In genomic region chr17:81035389-81036127, GRCh38 we compare ENCODE assay signal across 8 cellular contexts. TPM values are rescaled to one million over a fixed set of nuclear protein-coding genes. Genes with fewer than 3 reads are reported as not detected.
A peak's percentile ranks its signal among the peaks of the same experiment; 100 is the strongest.
DNase-seq lines count a peak whose midpoint lies in the region; ATAC-seq and TF ChIP-seq lines count a peak whose summit lies in the region.

No MANE protein-coding gene starts in this region.

- H3K9me3 ChIP-seq in SK-N-SH: no peaks in the 10 kb centered on the region
- H3K9me3 ChIP-seq in HUES6 (ENCODE audit: control insufficient read depth, insufficient read depth, low read depth, low read length): no peaks in the 10 kb centered on the region
- H3K9me3 ChIP-seq in right lobe of liver: no peaks in the 10 kb centered on the region
- no peaks in the 10 kb centered on the region for H3K9me3 ChIP-seq in thyroid gland

- peak overlapping the region; percentile 82 for H3K4me3 Mint-ChIP-seq in MCF 10A (ENCODE audit: unreplicated experiment)

- BruUV-seq in MCF 10A (replicated peaks; lab: Mats Ljungman, UMichigan): no TSS peak

- no peaks in the 10 kb centered on the region for H3K27me3 Mint-ChIP-seq in MCF 10A (ENCODE audit: insufficient read depth, unreplicated experiment)

- H3K79me2 ChIP-seq in SK-N-SH (ENCODE audit: insufficient read depth): peaks cover 31% of the 10 kb centered on the region

- TF ChIP-seq CTCF in SK-N-SH (IDR thresholded peaks at IDR 0.05) (no peak), MCF 10A (IDR thresholded peaks at IDR 0.05; ENCODE audit: unreplicated experiment) (no peak), right lobe of liver (IDR thresholded peaks at IDR 0.05) (no peak), thyroid gland (IDR thresholded peaks at IDR 0.05) (no peak)

- peak overlapping the region; percentile 79 for H3K27ac Mint-ChIP-seq in MCF 10A (ENCODE audit: low read depth, unreplicated experiment)

- H3K9ac ChIP-seq in SK-N-SH (peak overlapping the region; percentile 53; the same call in 1 of the 2 replicates), HUES6 (ENCODE audit: low read length) (peak overlapping the region; percentile 72)

- no peak for TF ChIP-seq POLR2A in right lobe of liver (IDR thresholded peaks at IDR 0.05)
- TF ChIP-seq POLR2A in thyroid gland (IDR thresholded peaks at IDR 0.05): no peak

- H3K27me3 ChIP-seq in SK-N-SH (ENCODE audit: insufficient read depth) (no peaks in the 10 kb centered on the region), HUES6 (ENCODE audit: control insufficient read depth, insufficient read depth, low read length) (peaks cover 27% of the 10 kb centered on the region), right lobe of liver (no peaks in the 10 kb centered on the region), thyroid gland (no peaks in the 10 kb centered on the region)

- H3K4me1 Mint-ChIP-seq in MCF 10A (ENCODE audit: insufficient read depth, unreplicated experiment): peaks cover 42% of the 10 kb centered on the region

- TF ChIP-seq EP300 in SK-N-SH (IDR thresholded peaks at IDR 0.05; ENCODE audit: borderline replicate concordance in 1 of 2, low read depth in 1 of 2, low read length in 1 of 2): no peak

- peak overlapping the region; percentile 83 for H3K4me2 ChIP-seq in SK-N-SH

- CTCF ChIA-PET in SK-N-SH (lab: Yijun Ruan, JAX): interaction anchor here (0.8 to 19.0 kb wide), 9 partner anchors 14 to 80 kb away, joined by 3 to 668 read pairs (median 8); no protein-coding TSS in a partner anchor
- CTCF ChIA-PET in MCF 10A (lab: Yijun Ruan, JAX): interaction anchor here (0.7 to 1.3 kb wide), 2 partner anchors 15 to 63 kb away, joined by 3 read pairs; no protein-coding TSS in a partner anchor

- H3K36me3 ChIP-seq in SK-N-SH (replicated peaks in 1 of 2; ENCODE audit: control insufficient read depth in 1 of 2, insufficient read depth in 2 of 2, low read length in 1 of 2): peaks cover 0 to 10% of the 10 kb centered on the region in 2 experiments
- no peaks in the 10 kb centered on the region for H3K36me3 ChIP-seq in HUES6 (ENCODE audit: control insufficient read depth, insufficient read depth, low read length)
- H3K36me3 ChIP-seq in right lobe of liver: no peaks in the 10 kb centered on the region
- no peaks in the 10 kb centered on the region for H3K36me3 ChIP-seq in thyroid gland

- H3K4me3 ChIP-seq in SK-N-SH (ENCODE audit: low read depth in 2 of 2, low read length in 1 of 2) (peak overlapping the region; percentile 66 to 79), HUES6 (ENCODE audit: low read depth, low read length) (peak overlapping the region; percentile 86), right lobe of liver (peak overlapping the region; percentile 47 to 85 (median 73)), thyroid gland (replicated peaks in 1 of 3) (peak overlapping the region in 2 of 3 donors; percentile 12 to 68)

- TF ChIP-seq RAD21 in SK-N-SH (IDR thresholded peaks at IDR 0.05; ENCODE audit: low read length): no peak

- H4K20me1 ChIP-seq in SK-N-SH (ENCODE audit: insufficient read depth): peaks cover 40% of the 10 kb centered on the region

- ATAC-seq in SK-N-SH treated with all-trans-retinoic acid at 6 μM for 48 hours (no peak), right lobe of liver (no peak), GM18870 (IDR thresholded peaks at IDR 0.05; ENCODE audit: unreplicated experiment) (no peak)

- H2AFZ ChIP-seq in SK-N-SH (ENCODE audit: low read depth): no peak overlapping the region

- peaks cover 11 to 58% of the 10 kb centered on the region in 2 experiments; a peak in 3 of 4 replicates for H3K4me1 ChIP-seq in SK-N-SH (ENCODE audit: control insufficient read depth in 1 of 2, insufficient read depth in 2 of 2, low read depth in 1 of 2, low read length in 1 of 2)
- H3K4me1 ChIP-seq in HUES6 (ENCODE audit: control insufficient read depth, insufficient read depth, low read length): peaks cover 28% of the 10 kb centered on the region
- peaks cover 0 to 68% (median 34%) of the 10 kb centered on the region in 4 donors for H3K4me1 ChIP-seq in right lobe of liver
- peaks cover 49 to 60% of the 10 kb centered on the region in 2 donors for H3K4me1 ChIP-seq in thyroid gland

- intact Hi-C loops in MCF 10A (cut with micrococcal nuclease) (loop anchor here (1.0 to 2.0 kb wide), 2 partner anchors 15 to 60 kb away; no protein-coding TSS in a partner anchor), right lobe of liver (cut with DNase I) (no loop called here), thyroid gland (cut with DNase I) (loop anchor here (10.0 kb wide), 1 partner anchor 189 kb away; the partner anchor contains the start of gene CEP131)

- H3K9me3 Mint-ChIP-seq in MCF 10A (ENCODE audit: unreplicated experiment): no peaks in the 10 kb centered on the region

- 53% methylated on average over 29 of the region's 80 CpGs for WGBS in SK-N-SH (ENCODE audit: low lambda C conversion rate)
- WGBS in right lobe of liver (ENCODE audit: insufficient coverage, low coverage, low lambda C conversion rate, missing lambda C conversion rate): 5% methylated on average over 4 of the region's 80 CpGs
- 14 to 45% methylated on average over 9 to 30 of the region's 80 CpGs for WGBS in thyroid gland, 2 donors

- POLR2A ChIA-PET in SK-N-SH (lab: Yijun Ruan, JAX) (interaction anchor here (0.8 to 1.4 kb wide), 2 partner anchors 10 to 40 kb away, joined by 3 to 4 read pairs; no protein-coding TSS in a partner anchor), MCF 10A (lab: Yijun Ruan, JAX) (interaction anchor here (0.8 to 8.2 kb wide), 10 partner anchors 9 to 203 kb away, joined by 3 to 60 read pairs (median 6); partner anchors contain the start of genes NDUFAF8 and TEPSIN)

- H3K9me2 ChIP-seq in SK-N-SH: no peaks in the 10 kb centered on the region

- H3F3A ChIP-seq in SK-N-SH (replicated peaks; ENCODE audit: insufficient read depth): peaks cover 9% of the 10 kb centered on the region

- peaks cover 34% of the 10 kb centered on the region for H3K36me3 Mint-ChIP-seq in MCF 10A (ENCODE audit: insufficient read depth, unreplicated experiment)

- DNase-seq in SK-N-SH (no peak), MCF 10A (ENCODE audit: unreplicated experiment) (peak; percentile 34), right lobe of liver (peak in 2 of 3 donors; percentile 52 to 68), thyroid gland (peak in 1 of 2 donors; percentile 44)
- DNase-seq in activated effector memory CD4-positive, alpha-beta T cell treated with Interleukin-2 at 50 U/mL for 16 hours: no peak

- peak overlapping the region in 1 of 2 experiments; percentile 75; a peak in 1 of 4 replicates for H3K27ac ChIP-seq in SK-N-SH (ENCODE audit: low read depth in 2 of 2, low read length in 1 of 2)
- H3K27ac ChIP-seq in HUES6 (ENCODE audit: low read depth, low read length): no peak overlapping the region
- H3K27ac ChIP-seq in right lobe of liver: peak overlapping the region; percentile 43 to 82 (median 72)
- peak overlapping the region in 2 of 3 donors; percentile 85 to 86 for H3K27ac ChIP-seq in thyroid gland

TF ChIP-seq in SK-N-SH, 30 proteins besides CTCF, POLR2A, EP300 and RAD21:
- peak; percentile 66 for TF ChIP-seq MXI1 (IDR thresholded peaks at IDR 0.05; ENCODE audit: low read depth, low read length)
- TF ChIP-seq YY1 (IDR thresholded peaks at IDR 0.05; ENCODE audit: low read depth): no peak
- TF ChIP-seq MEF2A (IDR thresholded peaks at IDR 0.05; ENCODE audit: borderline replicate concordance, low read depth): no peak
- TF ChIP-seq TCF12 (IDR thresholded peaks at IDR 0.05): no peak
- TF ChIP-seq PBX3 (IDR thresholded peaks at IDR 0.05): no peak

TF ChIP-seq in SK-N-SH treated with all-trans-retinoic acid at 6 μM for 48 hours, 23 proteins besides CTCF, POLR2A, EP300 and RAD21 (continues in another document):
- TF ChIP-seq ZNF8 (CRISPR knock-in tag; IDR thresholded peaks at IDR 0.05) (no peak), POU6F1 (CRISPR knock-in tag; IDR thresholded peaks at IDR 0.05; ENCODE audit: borderline replicate concordance, low read depth) (no peak), GLIS3 (CRISPR knock-in tag; IDR thresholded peaks at IDR 0.05) (no peak), CREB5 (CRISPR knock-in tag; IDR thresholded peaks at IDR 0.05; ENCODE audit: low read depth) (no peak), SNAI2 (CRISPR knock-in tag; IDR thresholded peaks at IDR 0.05) (no peak), ISL1 (CRISPR knock-in tag; IDR thresholded peaks at IDR 0.05) (no peak), TOX (CRISPR knock-in tag; IDR thresholded peaks at IDR 0.05; ENCODE audit: borderline replicate concordance) (no peak), CSDC2 (CRISPR knock-in tag; IDR thresholded peaks at IDR 0.05) (no peak), OSR1 (CRISPR knock-in tag; IDR thresholded peaks at IDR 0.05) (no peak)

RNA-seq across cellular contexts. Expression of gene BAIAP2, which starts 0.6 kb away (rescaled TPM):
- 15.5 and 19.8 TPM in 2 replicates for polyA plus RNA-seq in SK-N-SH (2012; rRNA removed)
- polyA plus RNA-seq in SK-N-SH (2012; cell fraction: cytosol; rRNA removed): 10.3 and 14.6 TPM in 2 replicates
- polyA plus RNA-seq in SK-N-SH (2012; cell fraction: nucleus; rRNA removed): 39.2 and 39.3 TPM in 2 replicates
- total RNA-seq in MCF 10A (2022) (46.4 and 67.0 TPM in 2 replicates), right lobe of liver (100 to 1,000 TPM in 1 of 6 experiments, 10 to 100 TPM in 5; 46.6 to 139 (median 63.3) TPM), thyroid gland (10 to 100 TPM; 35.8 to 86.8 (median 42.1) TPM)

RNA-seq across cellular contexts. Expression of gene CHMP6, which starts 43.9 kb away (rescaled TPM):
- polyA plus RNA-seq in SK-N-SH (2012; rRNA removed): 44.1 and 44.3 TPM in 2 replicates
- 39.4 and 46.0 TPM in 2 replicates for polyA plus RNA-seq in SK-N-SH (2012; cell fraction: cytosol; rRNA removed)
- polyA plus RNA-seq in SK-N-SH (2012; cell fraction: nucleus; rRNA removed): 24.7 and 32.2 TPM in 2 replicates
- total RNA-seq in MCF 10A (2022) (19.5 and 22.6 TPM in 2 replicates), right lobe of liver (10 to 100 TPM; 13.4 to 27.8 (median 15.6) TPM), thyroid gland (10 to 100 TPM; 19.5 to 37.8 (median 27.8) TPM)

Comparison
In these comparisons a context has a peak if more than half of its experiments do, and no peak if none do; other contexts are left out.
1. DNase-seq: peak in MCF 10A (single experiment) and right lobe of liver (2 of 3); none in SK-N-SH (single experiment) and activated effector memory CD4-positive, alpha-beta T cell treated with Interleukin-2 at 50 U/mL for 16 hours (single experiment).
2. intact Hi-C loops: an anchor here in MCF 10A (1.0 to 2.0 kb wide) and thyroid gland (10.0 kb wide); none called in right lobe of liver.
3. Peak in every context shown above with its lines, with median percentiles within 50 percentile points of each other: H3K4me3 ChIP-seq.